ENCODE assay signal across 24 cellular contexts in genomic region chr7:131933890-131934289, GRCh38.
"Had no signal": no experiment of that assay in that cellular context is flagged by ENCODE, and none has a peak within 500 bp of the region (broad histone marks: within the 10 kb centered on the region; RNA-seq: fewer than 3 reads in every experiment).

No MANE protein-coding gene starts in this region.

- ATAC-seq: left lobe of liver; naive thymus-derived CD8-positive, alpha-beta T cell; right cardiac atrium; stimulated activated memory B cell treated with anti-CD40 and anti-IgM and Interleukin-4, amounts not matched to agents 10 μg/mL and 1 μg/mL and 100 μg/mL, for 72 hours; stimulated activated naive CD8-positive, alpha-beta T cell treated with anti-CD3 and anti-CD28 coated beads, Interleukin-15, Interleukin-2, amounts not matched to agents 100 U/mL and 50 U/mL, for 24 hours had no signal

- H3K4me1 ChIP-seq: gastrocnemius medialis, prostate gland, sigmoid colon, spleen, tibial nerve, upper lobe of left lung had no signal

- H3K27me3 ChIP-seq: gastrocnemius medialis, sigmoid colon, tibial nerve, upper lobe of left lung had no signal

- H3K9me3 ChIP-seq: gastrocnemius medialis, prostate gland, sigmoid colon, spleen, thoracic aorta, tibial nerve, upper lobe of left lung had no signal

- H3K4me3 ChIP-seq: dorsolateral prefrontal cortex, gastrocnemius medialis, lung, prostate gland, sigmoid colon, spleen, thoracic aorta, tibial nerve, upper lobe of left lung had no signal

- H3K27ac ChIP-seq: dorsolateral prefrontal cortex, gastrocnemius medialis, prostate gland, sigmoid colon, spleen, thoracic aorta, tibial nerve, upper lobe of left lung had no signal

- DNase-seq: dorsolateral prefrontal cortex; effector CD4-positive, alpha-beta T cell; gastrocnemius medialis; mesenchymal stem cell; midbrain; naive thymus-derived CD8-positive, alpha-beta T cell; nephron progenitor cell; nucleus accumbens; right cardiac atrium; sigmoid colon; spleen; stimulated activated CD4-positive, alpha-beta T cell treated with anti-CD3 and anti-CD28 coated beads, Interleukin-4, amount 100 ng/mL, for 4 hours; stimulated activated naive CD8-positive, alpha-beta T cell treated with anti-CD3 and anti-CD28 coated beads, Interleukin-15, Interleukin-2, amounts not matched to agents 100 U/mL and 50 U/mL, for 24 hours; upper lobe of left lung had no signal

- H3K36me3 ChIP-seq: gastrocnemius medialis, prostate gland, sigmoid colon, spleen, thoracic aorta, tibial nerve, upper lobe of left lung had no signal

- FAIRE-seq: colon, endothelial cell of umbilical vein, keratinocyte, urothelium cell line had no signal
